In genomic region chr5:160442824-160443431, GRCh38 we compare ENCODE assay signal across 21 cellular contexts. TPM values are rescaled to one million over a fixed set of nuclear protein-coding genes. Genes with fewer than 3 reads are reported as not detected.
DNase-seq lines count a peak whose midpoint lies in the region; ATAC-seq and TF ChIP-seq lines count a peak whose summit lies in the region.
"Had no signal": no experiment of that assay in that cellular context is flagged by ENCODE, and none has a peak within 500 bp of the region (broad histone marks: within the 10 kb centered on the region; RNA-seq: fewer than 3 reads in every experiment).

No MANE protein-coding gene starts in this region.

- TF ChIP-seq CTCF in esophagus squamous epithelium (IDR thresholded peaks at IDR 0.05) (no peak), colonic mucosa (IDR thresholded peaks at IDR 0.05) (no peak)

- intact Hi-C loops in dendritic cell treated with granulocyte-macrophage colony-stimulating factor and Interleukin-4, amounts not matched to agents 40 ng/mL and 50 ng/mL, for 4 days (cut with micrococcal nuclease): no loop called here
- intact Hi-C loops in esophagus squamous epithelium (cut with DNase I): loop anchor here (10.0 kb wide), 1 partner anchor 62 kb away; no protein-coding TSS in a partner anchor
- intact Hi-C loops in colonic mucosa (cut with DNase I): no loop called here

- no peaks in the 10 kb centered on the region for H3K27me3 Mint-ChIP-seq in dendritic cell treated with granulocyte-macrophage colony-stimulating factor and Interleukin-4, amounts not matched to agents 40 ng/mL and 50 ng/mL, for 4 days
- H3K27me3 Mint-ChIP-seq: T-helper 17 cell had no signal

- no peak for TF ChIP-seq POLR2A in esophagus squamous epithelium (IDR thresholded peaks at IDR 0.05)

- no peaks in the 10 kb centered on the region for H3K27me3 ChIP-seq in esophagus squamous epithelium
- no peaks in the 10 kb centered on the region for H3K27me3 ChIP-seq in colonic mucosa
- H3K27me3 ChIP-seq: body of pancreas, pancreas, suprapubic skin had no signal

- no peak overlapping the region for H3K9ac ChIP-seq in colonic mucosa (ENCODE audit: low read depth in 2 of 2, low read length in 2 of 2)

- H3K9me3 ChIP-seq in esophagus squamous epithelium: no peaks in the 10 kb centered on the region
- H3K9me3 ChIP-seq in colonic mucosa: no peaks in the 10 kb centered on the region
- H3K9me3 ChIP-seq: body of pancreas, pancreas, suprapubic skin had no signal

- no peak overlapping the region for H3K4me3 Mint-ChIP-seq in dendritic cell treated with granulocyte-macrophage colony-stimulating factor and Interleukin-4, amounts not matched to agents 40 ng/mL and 50 ng/mL, for 4 days
- H3K4me3 Mint-ChIP-seq: H9, T-helper 17 cell had no signal

- no peaks in the 10 kb centered on the region for H3K36me3 Mint-ChIP-seq in dendritic cell treated with granulocyte-macrophage colony-stimulating factor and Interleukin-4, amounts not matched to agents 40 ng/mL and 50 ng/mL, for 4 days (ENCODE audit: low read depth)

- peak; percentile 27 for ATAC-seq in GM18511 (IDR thresholded peaks at IDR 0.05; ENCODE audit: unreplicated experiment)
- ATAC-seq in GM21367 (IDR thresholded peaks at IDR 0.05; ENCODE audit: unreplicated experiment): peak; percentile 20
- ATAC-seq in HG03060 (IDR thresholded peaks at IDR 0.05; ENCODE audit: low read depth, unreplicated experiment): peak; percentile 15
- ATAC-seq: body of pancreas, Panc1, pancreas, T-helper 17 cell had no signal

- H3K27ac ChIP-seq in esophagus squamous epithelium: no peak overlapping the region
- no peak overlapping the region for H3K27ac ChIP-seq in colonic mucosa
- H3K27ac ChIP-seq: body of pancreas, C4-2B, pancreas, suprapubic skin had no signal

- WGBS in esophagus squamous epithelium, 2 donors: 51 to 54% methylated on average over 4 of the region's 4 CpGs

- no peaks in the 10 kb centered on the region for H3K9me3 Mint-ChIP-seq in dendritic cell treated with granulocyte-macrophage colony-stimulating factor and Interleukin-4, amounts not matched to agents 40 ng/mL and 50 ng/mL, for 4 days

- H3K4me1 ChIP-seq in esophagus squamous epithelium (peaks cover 4 to 17% (median 4%) of the 10 kb centered on the region in 3 donors), colonic mucosa (no peaks in the 10 kb centered on the region)

- H3K27ac Mint-ChIP-seq in dendritic cell treated with granulocyte-macrophage colony-stimulating factor and Interleukin-4, amounts not matched to agents 40 ng/mL and 50 ng/mL, for 4 days: peak overlapping the region; percentile 10
- H3K27ac Mint-ChIP-seq: activated T-helper 2 cell treated with anti-CD3 and anti-CD28 coated beads, Interferon-gamma antibody, Interleukin-2, Interleukin-4, amounts not matched to agents 10 μg/mL and 5 μg/mL and 100 μg/mL, durations not matched to agents 14 hours and 24 hours and 36 hours; T-helper 17 cell had no signal

- DNase-seq in NCI-H146 treated with DMSO at 0.1 percent for 48 hours (lab: John Stamatoyannopoulos, UW; ENCODE audit: unreplicated experiment) (no peak), esophagus squamous epithelium (lab: John Stamatoyannopoulos, UW) (no peak), hypothalamus (lab: John Stamatoyannopoulos, UW) (no peak), colonic mucosa (no peak)
- DNase-seq: activated CD4-positive, alpha-beta T cell treated with anti-CD3 and anti-CD28 coated beads, Interleukin-2, amount 50 U/mL, for 1 hour; EL; H9; islet precursor cell; NCI-H1105 treated with DMSO at 0.1 percent for 48 hours; NCI-H510A treated with DMSO at 0.1 percent for 48 hours; pancreas; T-helper 17 cell had no signal

- H3K4me3 ChIP-seq in esophagus squamous epithelium (no peak overlapping the region), colonic mucosa (no peak overlapping the region)
- H3K4me3 ChIP-seq: body of pancreas, pancreas, suprapubic skin had no signal

- peaks cover 47% of the 10 kb centered on the region for H3K4me1 Mint-ChIP-seq in dendritic cell treated with granulocyte-macrophage colony-stimulating factor and Interleukin-4, amounts not matched to agents 40 ng/mL and 50 ng/mL, for 4 days (ENCODE audit: low read depth)

- no peaks in the 10 kb centered on the region for H3K36me3 ChIP-seq in esophagus squamous epithelium
- H3K36me3 ChIP-seq in colonic mucosa: no peaks in the 10 kb centered on the region
- H3K36me3 ChIP-seq: pancreas, suprapubic skin had no signal

RNA-seq across cellular contexts. Expression of gene PTTG1, which starts 21.3 kb away (rescaled TPM):
- total RNA-seq in esophagus squamous epithelium (100 to 1,000 TPM in 1 of 4 donors, 10 to 100 TPM in 3; 89.6 to 134 (median 90.1) TPM), colonic mucosa (100 to 1,000 TPM in 1 of 2 donors, 10 to 100 TPM in 1; 37.0 to 104 TPM)

RNA-seq across cellular contexts. Expression of gene SLU7, which starts 24.0 kb away (rescaled TPM):
- total RNA-seq in esophagus squamous epithelium: 10 to 100 TPM; 31.9 to 70.2 (median 45.1) TPM
- total RNA-seq in colonic mucosa: 10 to 100 TPM; 31.5 to 48.8 TPM

RNA-seq across cellular contexts. Expression of gene FAM200C, which starts 43.1 kb away (rescaled TPM):
- 1 to 10 TPM in 3 of 4 donors, under 1 TPM in 1; 0.87 to 3.2 (median 1.8) TPM for total RNA-seq in esophagus squamous epithelium
- 1 to 10 TPM; 1.8 to 2.3 TPM for total RNA-seq in colonic mucosa
- total RNA-seq: T-helper 17 cell had no signal
